Comparison of ENCODE assay signal across 26 cellular contexts in genomic region chr17:42697108-42697811, GRCh38. TPM values are rescaled to one million over a fixed set of nuclear protein-coding genes. Genes with fewer than 3 reads are reported as not detected.
A peak's percentile ranks its signal among the peaks of the same experiment; 100 is the strongest.
DNase-seq lines count a peak whose midpoint lies in the region; ATAC-seq and TF ChIP-seq lines count a peak whose summit lies in the region.
"Had no signal": no experiment of that assay in that cellular context is flagged by ENCODE, and none has a peak within 500 bp of the region (broad histone marks: within the 10 kb centered on the region; RNA-seq: fewer than 3 reads in every experiment).

No MANE protein-coding gene starts in this region.

- WGBS in SK-N-SH (ENCODE audit: low lambda C conversion rate) = 92% methylated on average over 19 of the region's 19 CpGs

- H3K9me2 ChIP-seq in SK-N-SH = no peaks in the 10 kb centered on the region

- H4K20me1 ChIP-seq in SK-N-SH (ENCODE audit: insufficient read depth) (no peaks in the 10 kb centered on the region), neural progenitor cell (ENCODE audit: low read depth) (no peaks in the 10 kb centered on the region)
- H4K20me1 ChIP-seq: BLaER1 had no signal

- CTCF ChIA-PET in SK-N-SH (lab: Yijun Ruan, JAX) = interaction anchor here (1.7 to 4.7 kb wide), 2 partner anchors 23 to 120 kb away, joined by 4 to 26 read pairs; partner anchors contain the start of gene PSMC3IP

- H3K79me2 ChIP-seq in SK-N-SH (ENCODE audit: insufficient read depth) = no peaks in the 10 kb centered on the region
- no peaks in the 10 kb centered on the region for H3K79me2 ChIP-seq in neural progenitor cell (ENCODE audit: low read depth)

- POLR2A ChIA-PET in SK-N-SH (lab: Yijun Ruan, JAX) = no interaction called here

- peak; percentile 10 for DNase-seq in SK-N-SH
- DNase-seq in AG08396 (ENCODE audit: low spot score) = peak; percentile 4
- peak; percentile 16 for DNase-seq in RWPE2 (ENCODE audit: low spot score)
- no peak for DNase-seq in neural progenitor cell (ENCODE audit: low spot score)
- no peak for DNase-seq in activated CD8-positive, alpha-beta memory T cell treated with anti-CD3 and anti-CD28 coated beads for 24 hours
- DNase-seq in SIG-M5 treated with dmso at 0.1 percent for 504 hours (lab: John Stamatoyannopoulos, UW; ENCODE audit: unreplicated experiment) = no peak
- no peak for DNase-seq in NOMO-1 treated with dmso at 0.1 percent for 144 hours (lab: John Stamatoyannopoulos, UW; ENCODE audit: unreplicated experiment)
- DNase-seq: ACHN; CD4-positive, CD25-positive, alpha-beta regulatory T cell; GOT3; HCEC 1CT; IMR-90; KG1; MG63; NCI-H1105 treated with DMSO at 0.1 percent for 48 hours; NCI-H146; NCI-H1930; NCI-H2107; NCI-H524; NCI-H774; PC-3; SHP77 had no signal

- H3K4me1 ChIP-seq in SK-N-SH (ENCODE audit: control insufficient read depth in 1 of 2, insufficient read depth in 2 of 2, low read depth in 1 of 2, low read length in 1 of 2) (peaks cover 0 to 6% of the 10 kb centered on the region in 2 experiments; a peak in 2 of 4 replicates), RWPE2 (ENCODE audit: insufficient read depth, poor library complexity, severe bottlenecking) (no peaks in the 10 kb centered on the region), neural progenitor cell (peaks cover 26% of the 10 kb centered on the region)
- H3K4me1 ChIP-seq: BLaER1 had no signal

- no peak overlapping the region for H3K9ac ChIP-seq in SK-N-SH
- no peak overlapping the region for H3K9ac ChIP-seq in neural progenitor cell
- H3K9ac ChIP-seq: BLaER1 had no signal

- H3K4me2 ChIP-seq in SK-N-SH = no peak overlapping the region
- no peak overlapping the region for H3K4me2 ChIP-seq in neural progenitor cell
- H3K4me2 ChIP-seq: BLaER1 had no signal

- H2AFZ ChIP-seq in SK-N-SH (ENCODE audit: low read depth) (no peak overlapping the region), neural progenitor cell (replicated peaks) (no peak overlapping the region)

- no peak overlapping the region for H3K4me3 ChIP-seq in SK-N-SH (ENCODE audit: low read depth in 2 of 2, low read length in 1 of 2)
- no peak overlapping the region for H3K4me3 ChIP-seq in RWPE2 (ENCODE audit: severe bottlenecking)
- no peak overlapping the region for H3K4me3 ChIP-seq in neural progenitor cell
- H3K4me3 ChIP-seq: BLaER1, MG63, SK-N-MC had no signal

- H3K4me1 Mint-ChIP-seq in neural progenitor cell = peaks cover 16% of the 10 kb centered on the region

- peaks cover 15% of the 10 kb centered on the region for H3K36me3 Mint-ChIP-seq in neural progenitor cell

- H3K36me3 ChIP-seq in SK-N-SH (replicated peaks in 1 of 2; ENCODE audit: control insufficient read depth in 1 of 2, insufficient read depth in 2 of 2, low read length in 1 of 2) (peaks cover 4 to 46% of the 10 kb centered on the region in 2 experiments), RWPE2 (ENCODE audit: low read depth) (0 out of 2 replicates have a peak, but pooled peaks cover 4% of the 10 kb centered on the region), neural progenitor cell (peaks cover 4% of the 10 kb centered on the region)

- H3K9me3 ChIP-seq in SK-N-SH (no peaks in the 10 kb centered on the region), RWPE2 (ENCODE audit: severe bottlenecking) (no peaks in the 10 kb centered on the region), neural progenitor cell (ENCODE audit: low read depth) (no peaks in the 10 kb centered on the region)
- H3K9me3 ChIP-seq: BLaER1, MG63 had no signal

- no peaks in the 10 kb centered on the region for H3K27me3 Mint-ChIP-seq in neural progenitor cell (ENCODE audit: insufficient read depth, low read depth)
- H3K27me3 Mint-ChIP-seq: CD4-positive, CD25-positive, alpha-beta regulatory T cell had no signal

- TF ChIP-seq RAD21 in SK-N-SH (IDR thresholded peaks at IDR 0.05; ENCODE audit: low read length) = no peak

- peak overlapping the region; percentile 60 for H3K27ac Mint-ChIP-seq in neural progenitor cell

- H3F3A ChIP-seq in SK-N-SH (replicated peaks; ENCODE audit: insufficient read depth) (peaks cover 3% of the 10 kb centered on the region), neural progenitor cell (ENCODE audit: low read depth) (peaks cover 24% of the 10 kb centered on the region)

- H3K9me3 Mint-ChIP-seq in neural progenitor cell = no peaks in the 10 kb centered on the region
- H3K9me3 Mint-ChIP-seq: CD4-positive, CD25-positive, alpha-beta regulatory T cell had no signal

- TF ChIP-seq CTCF in SK-N-SH (IDR thresholded peaks at IDR 0.05) (no peak), RWPE2 (IDR thresholded peaks at IDR 0.05; ENCODE audit: poor library complexity, severe bottlenecking) (no peak), neural progenitor cell (IDR thresholded peaks at IDR 0.05) (no peak)

- H3K27me3 ChIP-seq in SK-N-SH (ENCODE audit: insufficient read depth) (no peaks in the 10 kb centered on the region), RWPE2 (ENCODE audit: insufficient read depth, poor library complexity, severe bottlenecking) (no peaks in the 10 kb centered on the region), neural progenitor cell (no peaks in the 10 kb centered on the region)
- H3K27me3 ChIP-seq: BLaER1, MG63 had no signal

- ATAC-seq in SK-N-SH treated with all-trans-retinoic acid at 6 μM for 48 hours (no peak), RWPE2 (ENCODE audit: low read depth) (no peak)
- ATAC-seq: PC-3 had no signal

- H3K4me3 Mint-ChIP-seq in neural progenitor cell = no peak overlapping the region

- TF ChIP-seq EP300 in SK-N-SH (IDR thresholded peaks at IDR 0.05; ENCODE audit: borderline replicate concordance in 1 of 2, low read depth in 1 of 2, low read length in 1 of 2) = no peak

- H3K27ac ChIP-seq in SK-N-SH (ENCODE audit: low read depth in 2 of 2, low read length in 1 of 2) (no peak overlapping the region), RWPE2 (ENCODE audit: poor library complexity, severe bottlenecking) (no peak overlapping the region), neural progenitor cell (no peak overlapping the region)
- H3K27ac ChIP-seq: 22Rv1, BLaER1, SK-N-MC had no signal

TF ChIP-seq in SK-N-SH, 30 proteins besides CTCF, POLR2A, EP300 and RAD21 (continues in another document):
- TF ChIP-seq FOXJ3 (CRISPR knock-in tag; IDR thresholded peaks at IDR 0.05) (no peak), GATA2 (CRISPR knock-in tag; IDR thresholded peaks at IDR 0.05) (no peak), SIN3A (IDR thresholded peaks at IDR 0.05; ENCODE audit: borderline replicate concordance, low read depth, low read length) (no peak), EZH2phosphoT487 (IDR thresholded peaks at IDR 0.05; ENCODE audit: borderline replicate concordance, low read depth) (no peak), CHD2 (IDR thresholded peaks at IDR 0.05; ENCODE audit: low read length, partially characterized antibody) (no peak), YY1 (IDR thresholded peaks at IDR 0.05; ENCODE audit: low read depth) (no peak), MEF2A (IDR thresholded peaks at IDR 0.05; ENCODE audit: borderline replicate concordance, low read depth) (no peak), MXI1 (IDR thresholded peaks at IDR 0.05; ENCODE audit: low read depth, low read length) (no peak), NFIC (IDR thresholded peaks at IDR 0.05; ENCODE audit: borderline replicate concordance) (no peak)

TF ChIP-seq in SK-N-SH treated with all-trans-retinoic acid at 6 μM for 48 hours, 23 proteins besides CTCF, POLR2A, EP300 and RAD21 (continues in another document):
- TF ChIP-seq RARB (CRISPR knock-in tag; IDR thresholded peaks at IDR 0.05) = no peak
- TF ChIP-seq POU6F1 (CRISPR knock-in tag; IDR thresholded peaks at IDR 0.05; ENCODE audit: borderline replicate concordance, low read depth) = no peak
- no peak for TF ChIP-seq ZFP30 (CRISPR knock-in tag; IDR thresholded peaks at IDR 0.05)

RNA-seq across cellular contexts. Expression of gene CNTNAP1, which starts 14.9 kb away (rescaled TPM):
- polyA plus RNA-seq in SK-N-SH (2012; rRNA removed) = 74.3 and 92.7 TPM in 2 replicates
- 31.9 and 45.9 TPM in 2 replicates for polyA plus RNA-seq in SK-N-SH (2012; cell fraction: cytosol; rRNA removed)
- 213 and 214 TPM in 2 replicates for polyA plus RNA-seq in SK-N-SH (2012; cell fraction: nucleus; rRNA removed)
- total RNA-seq in neural progenitor cell (ENCODE audit: low replicate concordance) = 15.1 and 29.7 TPM in 2 replicates

RNA-seq across cellular contexts. Expression of gene CCR10, which starts 15.6 kb away (rescaled TPM):
- 2.2 and 3.1 TPM in 2 replicates for polyA plus RNA-seq in SK-N-SH (2012; rRNA removed)
- polyA plus RNA-seq in SK-N-SH (2012; cell fraction: cytosol; rRNA removed) = 1.2 and 1.7 TPM in 2 replicates
- polyA plus RNA-seq in SK-N-SH (2012; cell fraction: nucleus; rRNA removed) = 11.5 and 25.8 TPM in 2 replicates
- total RNA-seq in neural progenitor cell (ENCODE audit: low replicate concordance) = 1.6 TPM in 1 of 2 replicates, not detected in the other

RNA-seq across cellular contexts. Expression of gene PLEKHH3, which starts 20.5 kb away (rescaled TPM):
- 9.8 and 12.8 TPM in 2 replicates for polyA plus RNA-seq in SK-N-SH (2012; rRNA removed)
- polyA plus RNA-seq in SK-N-SH (2012; cell fraction: cytosol; rRNA removed) = 5.9 and 8.6 TPM in 2 replicates
- polyA plus RNA-seq in SK-N-SH (2012; cell fraction: nucleus; rRNA removed) = 22.9 and 29.8 TPM in 2 replicates
- 3.4 and 22.8 TPM in 2 replicates for total RNA-seq in neural progenitor cell (ENCODE audit: low replicate concordance)

RNA-seq across cellular contexts. Expression of gene TUBG2, which starts 38.2 kb away (rescaled TPM):
- polyA plus RNA-seq in SK-N-SH (2012; rRNA removed) = 27.6 and 33.9 TPM in 2 replicates
- polyA plus RNA-seq in SK-N-SH (2012; cell fraction: cytosol; rRNA removed) = 14.4 and 21.3 TPM in 2 replicates
- 210 and 236 TPM in 2 replicates for polyA plus RNA-seq in SK-N-SH (2012; cell fraction: nucleus; rRNA removed)
- total RNA-seq in neural progenitor cell (ENCODE audit: low replicate concordance) = 12.8 and 19.6 TPM in 2 replicates

RNA-seq across cellular contexts. Expression of gene EZH1, which starts 47.6 kb away (rescaled TPM):
- 28.6 and 42.9 TPM in 2 replicates for polyA plus RNA-seq in SK-N-SH (2012; rRNA removed)
- polyA plus RNA-seq in SK-N-SH (2012; cell fraction: cytosol; rRNA removed) = 13.3 and 14.4 TPM in 2 replicates
- polyA plus RNA-seq in SK-N-SH (2012; cell fraction: nucleus; rRNA removed) = 129 and 190 TPM in 2 replicates
- total RNA-seq in neural progenitor cell (ENCODE audit: low replicate concordance) = 47.1 and 48.5 TPM in 2 replicates

Comparison
In these comparisons a context has a peak if more than half of its experiments do, and no peak if none do; other contexts are left out.
1. DNase-seq: peak in SK-N-SH (single experiment), AG08396 (single experiment) and RWPE2 (single experiment); none in neural progenitor cell (single experiment), activated CD8-positive, alpha-beta memory T cell treated with anti-CD3 and anti-CD28 coated beads for 24 hours (single experiment), SIG-M5 treated with dmso at 0.1 percent for 504 hours (single experiment) and NOMO-1 treated with dmso at 0.1 percent for 144 hours (single experiment).